ENCODE assay signal across 8 cellular contexts in the genomic region with DNA sequence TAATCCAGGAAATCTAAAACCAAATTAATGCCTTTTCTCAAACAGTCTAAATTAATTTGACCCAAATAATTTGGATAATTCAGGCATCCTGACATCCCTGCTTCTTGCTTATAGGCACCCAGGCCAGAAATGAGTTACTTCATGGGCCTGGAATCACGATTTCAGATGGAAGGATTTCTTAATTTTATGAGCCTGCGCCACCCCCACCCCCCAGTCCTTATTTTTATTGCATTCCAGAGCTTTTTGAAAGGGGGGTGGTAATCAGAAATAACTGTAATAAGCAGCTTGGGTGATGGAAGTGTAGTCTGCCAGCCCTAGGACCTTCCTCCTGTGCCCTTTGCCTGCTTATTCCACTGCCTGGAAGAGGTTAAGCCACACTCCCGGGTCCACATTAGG. TPM values are rescaled to one million over a fixed set of nuclear protein-coding genes. Genes with fewer than 3 reads are reported as not detected.
DNase-seq lines count a peak whose midpoint lies in the region; ATAC-seq and TF ChIP-seq lines count a peak whose summit lies in the region.

No MANE protein-coding gene starts in this region.

- H3K9me3 Mint-ChIP-seq in activated T-cell treated with anti-CD3 and anti-CD28 coated beads, Interleukin-2, amount 50 U/mL, for 4 hours: no peaks in the 10 kb centered on the region

- intact Hi-C loops in thyroid gland (cut with DNase I): loop anchor here (5.0 kb wide), 1 partner anchor 126 kb away; no protein-coding TSS in a partner anchor

- H3K4me1 Mint-ChIP-seq in activated T-cell treated with anti-CD3 and anti-CD28 coated beads, Interleukin-2, amount 50 U/mL, for 4 hours (ENCODE audit: low read depth): peaks cover 34% of the 10 kb centered on the region

- no peak for TF ChIP-seq RAD21 in liver (IDR thresholded peaks at IDR 0.05)

- peak overlapping the region in 1 of 2 donors; percentile 55 for H3K9ac ChIP-seq in liver (ENCODE audit: low read depth in 1 of 2, low read length in 2 of 2)

- peak overlapping the region; percentile 95 for H3K4me3 Mint-ChIP-seq in activated T-cell treated with anti-CD3 and anti-CD28 coated beads, Interleukin-2, amount 50 U/mL, for 4 hours

- ATAC-seq in activated T-cell treated with anti-CD3 and anti-CD28 coated beads, Interleukin-2, amount 50 U/mL, for 4 hours: no peak
- no peak for ATAC-seq in GM21360 (IDR thresholded peaks at IDR 0.05; ENCODE audit: unreplicated experiment)
- ATAC-seq in GM18868 (IDR thresholded peaks at IDR 0.05; ENCODE audit: unreplicated experiment): no peak
- no peak for ATAC-seq in GM21723 (IDR thresholded peaks at IDR 0.05; ENCODE audit: unreplicated experiment)

- H3K9me3 ChIP-seq in liver (ENCODE audit: control insufficient read depth in 4 of 4, low read length in 3 of 4): no peaks in the 10 kb centered on the region
- H3K9me3 ChIP-seq in thyroid gland: no peaks in the 10 kb centered on the region

- no peak for DNase-seq in activated T-cell treated with anti-CD3 and anti-CD28 coated beads, Interleukin-2, amount 50 U/mL, for 4 hours
- no peak for DNase-seq in activated T-cell treated with anti-CD3 and anti-CD28 coated beads, Interleukin-2, amount 50 U/mL, for 48 hours
- DNase-seq in astrocyte of the cerebellum (ENCODE audit: low read depth) (no peak), thyroid gland (no peak)

- H3K27ac ChIP-seq in liver (ENCODE audit: low read depth in 1 of 2, low read length in 2 of 2): peak overlapping the region; percentile 33 to 94
- H3K27ac ChIP-seq in thyroid gland: peak overlapping the region; percentile 1 to 91 (median 64)

- no peak for TF ChIP-seq POLR2A in thyroid gland (IDR thresholded peaks at IDR 0.05)

- H3K4me3 ChIP-seq in astrocyte of the cerebellum (ENCODE audit: low read depth, low read length) (peak overlapping the region; percentile 98), liver (ENCODE audit: low read depth in 1 of 3, low read length in 3 of 3) (peak overlapping the region; percentile 79 to 96 (median 92)), thyroid gland (replicated peaks in 1 of 3) (peak overlapping the region in 2 of 3 donors; percentile 53 to 87)

- no peak for TF ChIP-seq CTCF in astrocyte of the cerebellum (IDR thresholded peaks at IDR 0.05; ENCODE audit: low read depth, low read length, missing control alignments)
- no peak for TF ChIP-seq CTCF in liver (IDR thresholded peaks at IDR 0.05; ENCODE audit: low read depth, low read length, missing input control)
- no peak for TF ChIP-seq CTCF in thyroid gland (IDR thresholded peaks at IDR 0.05)

- peaks cover 6 to 29% (median 19%) of the 10 kb centered on the region in 4 donors for H3K4me1 ChIP-seq in liver (ENCODE audit: control insufficient read depth in 4 of 4, insufficient read depth in 4 of 4, low read length in 3 of 4)
- peaks cover 26 to 29% of the 10 kb centered on the region in 2 donors for H3K4me1 ChIP-seq in thyroid gland

- no peaks in the 10 kb centered on the region for H3K27me3 Mint-ChIP-seq in activated T-cell treated with anti-CD3 and anti-CD28 coated beads, Interleukin-2, amount 50 U/mL, for 4 hours (ENCODE audit: low read depth)

- WGBS in liver: 62% methylated on average over 3 of the region's 3 CpGs
- WGBS in thyroid gland, 2 donors: 30 to 32% methylated on average over 3 of the region's 3 CpGs

- no peaks in the 10 kb centered on the region for H3K27me3 ChIP-seq in liver (ENCODE audit: control insufficient read depth in 4 of 4, insufficient read depth in 4 of 4, low read length in 3 of 4)
- H3K27me3 ChIP-seq in thyroid gland: no peaks in the 10 kb centered on the region

- peaks cover 10 to 42% (median 27%) of the 10 kb centered on the region in 4 donors for H3K36me3 ChIP-seq in liver (ENCODE audit: control insufficient read depth in 4 of 4, insufficient read depth in 3 of 4, low read depth in 1 of 4, low read length in 3 of 4)
- peaks cover 31 to 32% of the 10 kb centered on the region in 2 donors for H3K36me3 ChIP-seq in thyroid gland

- in situ Hi-C loops in astrocyte of the cerebellum (cut with HindIII; ENCODE audit: low sequenced_read_pairs): no loop called here

- H3K36me3 Mint-ChIP-seq in activated T-cell treated with anti-CD3 and anti-CD28 coated beads, Interleukin-2, amount 50 U/mL, for 4 hours (ENCODE audit: insufficient read depth): peaks cover 35% of the 10 kb centered on the region

TF ChIP-seq in liver, 16 proteins besides CTCF, POLR2A, EP300 and RAD21 (continues in another document):
- TF ChIP-seq HNF4A (conservative IDR thresholded peaks at IDR 0.05): no peak
- TF ChIP-seq, protein P1, sequence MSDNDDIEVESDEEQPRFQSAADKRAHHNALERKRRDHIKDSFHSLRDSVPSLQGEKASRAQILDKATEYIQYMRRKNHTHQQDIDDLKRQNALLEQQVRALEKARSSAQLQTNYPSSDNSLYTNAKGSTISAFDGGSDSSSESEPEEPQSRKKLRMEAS (IDR thresholded peaks at IDR 0.05): no peak
- TF ChIP-seq JUND (IDR thresholded peaks at IDR 0.05): no peak
- no peak for TF ChIP-seq NR2F2 (IDR thresholded peaks at IDR 0.05)
- TF ChIP-seq, protein P2, sequence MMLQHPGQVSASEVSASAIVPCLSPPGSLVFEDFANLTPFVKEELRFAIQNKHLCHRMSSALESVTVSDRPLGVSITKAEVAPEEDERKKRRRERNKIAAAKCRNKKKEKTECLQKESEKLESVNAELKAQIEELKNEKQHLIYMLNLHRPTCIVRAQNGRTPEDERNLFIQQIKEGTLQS (IDR thresholded peaks at IDR 0.05): no peak
- no peak for TF ChIP-seq ZBTB33 (IDR thresholded peaks at IDR 0.05)
- TF ChIP-seq TAF1 (conservative IDR thresholded peaks at IDR 0.05): no peak
- TF ChIP-seq, protein P3, sequence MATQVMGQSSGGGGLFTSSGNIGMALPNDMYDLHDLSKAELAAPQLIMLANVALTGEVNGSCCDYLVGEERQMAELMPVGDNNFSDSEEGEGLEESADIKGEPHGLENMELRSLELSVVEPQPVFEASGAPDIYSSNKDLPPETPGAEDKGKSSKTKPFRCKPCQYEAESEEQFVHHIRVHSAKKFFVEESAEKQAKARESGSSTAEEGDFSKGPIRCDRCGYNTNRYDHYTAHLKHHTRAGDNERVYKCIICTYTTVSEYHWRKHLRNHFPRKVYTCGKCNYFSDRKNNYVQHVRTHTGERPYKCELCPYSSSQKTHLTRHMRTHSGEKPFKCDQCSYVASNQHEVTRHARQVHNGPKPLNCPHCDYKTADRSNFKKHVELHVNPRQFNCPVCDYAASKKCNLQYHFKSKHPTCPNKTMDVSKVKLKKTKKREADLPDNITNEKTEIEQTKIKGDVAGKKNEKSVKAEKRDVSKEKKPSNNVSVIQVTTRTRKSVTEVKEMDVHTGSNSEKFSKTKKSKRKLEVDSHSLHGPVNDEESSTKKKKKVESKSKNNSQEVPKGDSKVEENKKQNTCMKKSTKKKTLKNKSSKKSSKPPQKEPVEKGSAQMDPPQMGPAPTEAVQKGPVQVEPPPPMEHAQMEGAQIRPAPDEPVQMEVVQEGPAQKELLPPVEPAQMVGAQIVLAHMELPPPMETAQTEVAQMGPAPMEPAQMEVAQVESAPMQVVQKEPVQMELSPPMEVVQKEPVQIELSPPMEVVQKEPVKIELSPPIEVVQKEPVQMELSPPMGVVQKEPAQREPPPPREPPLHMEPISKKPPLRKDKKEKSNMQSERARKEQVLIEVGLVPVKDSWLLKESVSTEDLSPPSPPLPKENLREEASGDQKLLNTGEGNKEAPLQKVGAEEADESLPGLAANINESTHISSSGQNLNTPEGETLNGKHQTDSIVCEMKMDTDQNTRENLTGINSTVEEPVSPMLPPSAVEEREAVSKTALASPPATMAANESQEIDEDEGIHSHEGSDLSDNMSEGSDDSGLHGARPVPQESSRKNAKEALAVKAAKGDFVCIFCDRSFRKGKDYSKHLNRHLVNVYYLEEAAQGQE (IDR thresholded peaks at IDR 0.05): no peak
- no peak for TF ChIP-seq YY1 (IDR thresholded peaks at IDR 0.05)
- TF ChIP-seq FOXA1 (IDR thresholded peaks at IDR 0.05): no peak
- no peak for TF ChIP-seq HNF4G (IDR thresholded peaks at IDR 0.05)
- TF ChIP-seq EGR1 (IDR thresholded peaks at IDR 0.05; ENCODE audit: low read depth in 2 of 2): no peak
- TF ChIP-seq RXRA (IDR thresholded peaks at IDR 0.05): no peak

RNA-seq across cellular contexts. Expression of gene AP2M1, which starts 1.3 kb away (rescaled TPM):
- total RNA-seq in activated T-cell treated with anti-CD3 and anti-CD28 coated beads, Interleukin-2, amount 50 U/mL, for 4 hours: 100 to 1,000 TPM; 242 to 255 (median 251) TPM
- total RNA-seq in liver (100 to 1,000 TPM; 114 to 200 TPM), thyroid gland (100 to 1,000 TPM; 180 to 302 (median 212) TPM)
- 100 to 1,000 TPM in 1 of 2 donors, 10 to 100 TPM in 1; 71.9 to 155 TPM for polyA plus RNA-seq in liver

RNA-seq across cellular contexts. Expression of gene ABCF3, which starts 10.0 kb away (rescaled TPM):
- 10 to 100 TPM; 79.7 to 91.2 (median 84.4) TPM for total RNA-seq in activated T-cell treated with anti-CD3 and anti-CD28 coated beads, Interleukin-2, amount 50 U/mL, for 4 hours
- total RNA-seq in liver (10 to 100 TPM; 28.1 to 59.2 TPM), thyroid gland (10 to 100 TPM; 51.1 to 83.4 (median 72.6) TPM)
- 10 to 100 TPM; 29.7 to 37.8 TPM for polyA plus RNA-seq in liver

RNA-seq across cellular contexts. Expression of gene DVL3, which starts 20.8 kb away (rescaled TPM):
- total RNA-seq in activated T-cell treated with anti-CD3 and anti-CD28 coated beads, Interleukin-2, amount 50 U/mL, for 4 hours: 10 to 100 TPM; 38.7 to 46.4 (median 40.3) TPM
- total RNA-seq in liver: 10 to 100 TPM; 19.2 to 26.3 TPM
- 10 to 100 TPM in 1 of 2 donors, 1 to 10 TPM in 1; 8.6 to 15.7 TPM for polyA plus RNA-seq in liver
- total RNA-seq in thyroid gland: 100 to 1,000 TPM in 1 of 4 donors, 10 to 100 TPM in 3; 48.2 to 137 (median 65.3) TPM

RNA-seq across cellular contexts. Expression of gene EIF2B5, which starts 40.8 kb away (rescaled TPM):
- 10 to 100 TPM; 91.7 to 94.5 (median 92.6) TPM for total RNA-seq in activated T-cell treated with anti-CD3 and anti-CD28 coated beads, Interleukin-2, amount 50 U/mL, for 4 hours
- total RNA-seq in liver (10 to 100 TPM; 28.2 to 34.3 TPM), thyroid gland (10 to 100 TPM; 27.9 to 46.5 (median 42.2) TPM)
- polyA plus RNA-seq in liver: 10 to 100 TPM; 19.0 to 20.6 TPM

RNA-seq across cellular contexts. Expression of gene VWA5B2, which starts 53.4 kb away (rescaled TPM):
- under 1 TPM in 1 of 3 donors, not detected in 2; 0.16 TPM for total RNA-seq in activated T-cell treated with anti-CD3 and anti-CD28 coated beads, Interleukin-2, amount 50 U/mL, for 4 hours
- under 1 TPM; under 0.01 to 0.14 TPM for total RNA-seq in liver
- under 1 TPM in 1 of 2 donors, not detected in 1; 0.08 TPM for polyA plus RNA-seq in liver
- total RNA-seq in thyroid gland: under 1 TPM in 3 of 4 donors, not detected in 1; 0.42 to 0.88 (median 0.45) TPM
